Comparison of ENCODE assay signal across 20 cellular contexts in the genomic region with DNA sequence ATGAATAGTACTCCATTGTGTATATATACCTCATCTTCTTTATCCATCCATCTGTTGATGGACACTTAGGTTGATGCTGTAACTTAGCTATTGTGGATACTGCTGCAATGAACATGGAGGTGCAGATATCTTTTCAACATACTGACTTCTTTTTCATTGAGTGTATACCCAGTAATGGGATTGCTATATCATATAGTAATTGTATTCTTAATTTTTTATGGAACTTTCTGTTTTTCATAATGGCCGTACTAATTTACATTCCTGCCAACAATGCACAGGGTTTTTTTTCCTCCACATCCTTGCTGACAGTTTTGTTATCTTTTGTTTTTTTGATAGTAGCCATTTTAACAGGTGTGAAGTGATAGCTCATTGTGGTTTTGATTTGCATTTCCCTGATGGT. TPM values are rescaled to one million over a fixed set of nuclear protein-coding genes. Genes with fewer than 3 reads are reported as not detected.
"Had no signal": no experiment of that assay in that cellular context is flagged by ENCODE, and none has a peak within 500 bp of the region (broad histone marks: within the 10 kb centered on the region; RNA-seq: fewer than 3 reads in every experiment).

No MANE protein-coding gene starts in this region.

- H3K4me3 ChIP-seq: breast epithelium, heart left ventricle, lung had no signal

- H3K9me3 ChIP-seq: breast epithelium, heart left ventricle had no signal

- H3K4me1 ChIP-seq: breast epithelium, parathyroid adenoma had no signal

- H2AFZ ChIP-seq: parathyroid adenoma had no signal

- H3K27me3 ChIP-seq: breast epithelium had no signal

- H3K9ac ChIP-seq: parathyroid adenoma had no signal

- H3K36me3 ChIP-seq: breast epithelium had no signal

- DNase-seq: activated CD4-positive, alpha-beta T cell treated with anti-CD3 and anti-CD28 coated beads for 48 hours; activated CD8-positive, alpha-beta memory T cell treated with anti-CD3 and anti-CD28 coated beads, Interleukin-2, amount 50 U/mL, for 4 hours; activated CD8-positive, alpha-beta T cell treated with anti-CD3 and anti-CD28 coated beads for 36 hours; activated gamma-delta T cell; activated T-cell treated with anti-CD3 and anti-CD28 coated beads, Interleukin-2, amount 50 U/mL, for 48 hours; amniotic stem cell; cerebellar nuclear complex; effector memory CD8-positive, alpha-beta T cell; heart left ventricle; left colon; naive thymus-derived CD4-positive, alpha-beta T cell; stimulated activated CD4-positive, alpha-beta T cell treated with anti-CD3 and anti-CD28 coated beads, Interleukin-15, amount 100 ng/mL, for 24 hours; stimulated activated CD4-positive, alpha-beta T cell treated with anti-CD3 and anti-CD28 coated beads, Interleukin-4, amount 100 ng/mL, for 24 hours; stimulated activated naive CD4-positive, alpha-beta T cell treated with Interleukin-2 at 50 U/mL for 16 hours; substantia nigra; T-helper 2 cell had no signal

- H3K79me2 ChIP-seq: parathyroid adenoma had no signal

- H3K27ac ChIP-seq: parathyroid adenoma had no signal

- ATAC-seq: activated CD8-positive, alpha-beta T cell treated with anti-CD3 and anti-CD28 coated beads for 36 hours; activated naive CD4-positive, alpha-beta T cell treated with anti-CD3 and anti-CD28 coated beads, Interleukin-2, amount 50 U/mL, for 72 hours; effector memory CD8-positive, alpha-beta T cell; heart left ventricle; left colon; naive thymus-derived CD4-positive, alpha-beta T cell had no signal

RNA-seq across cellular contexts. Expression of a gene that starts 5.2 kb away (rescaled TPM):
- total RNA-seq: activated CD8-positive, alpha-beta T cell treated with anti-CD3 and anti-CD28 coated beads for 36 hours; activated naive CD4-positive, alpha-beta T cell treated with anti-CD3 and anti-CD28 coated beads, Interleukin-2, amount 50 U/mL, for 72 hours; naive thymus-derived CD4-positive, alpha-beta T cell had no signal
- polyA plus RNA-seq: naive thymus-derived CD4-positive, alpha-beta T cell had no signal
